8 cellular contexts compared by ENCODE assay signal in genomic region chr15:33226559-33227181, GRCh38.
DNase-seq lines count a peak whose midpoint lies in the region; ATAC-seq and TF ChIP-seq lines count a peak whose summit lies in the region.

No MANE protein-coding gene starts in this region.

- TF ChIP-seq CTCF in foreskin fibroblast (IDR thresholded peaks at IDR 0.05; ENCODE audit: low read depth, low read length) = peak; percentile 14

- peak; percentile 19 for DNase-seq in NK-92 treated with Interleukin-12 subunit alpha and Interleukin-12 subunit beta, amount 100 ng/mL, for 24 hours (lab: John Stamatoyannopoulos, UW)
- no peak for DNase-seq in NK-92 (lab: John Stamatoyannopoulos, UW; ENCODE audit: unreplicated experiment)
- peak; percentile 24 for DNase-seq in NOMO-1 treated with dmso at 0.1 percent for 144 hours (lab: John Stamatoyannopoulos, UW; ENCODE audit: unreplicated experiment)
- peak; percentile 35 for DNase-seq in activated CD8-positive, alpha-beta memory T cell treated with anti-CD3 and anti-CD28 coated beads, Interleukin-2, amount 50 U/mL, for 4 hours
- DNase-seq in foreskin fibroblast = peak in 1 of 2 donors; percentile 38
- DNase-seq in stimulated activated CD4-positive, alpha-beta T cell treated with anti-CD3 and anti-CD28 coated beads, Interleukin-1b, Interleukin-23, amount 100 ng/mL, for 1 hour (ENCODE audit: low read depth in 2 of 2) = peak; percentile 10 to 50
- DNase-seq in KG1 (lab: John Stamatoyannopoulos, UW) = no peak

- peak; percentile 70 for ATAC-seq in HG03039 (IDR thresholded peaks at IDR 0.05; ENCODE audit: unreplicated experiment)

- H3K4me3 ChIP-seq in foreskin fibroblast (ENCODE audit: low read depth in 1 of 2, low read length in 2 of 2) = no peak overlapping the region

Comparison
In these comparisons a context has a peak if more than half of its experiments do, and no peak if none do; other contexts are left out.
1. DNase-seq: peak in NK-92 treated with Interleukin-12 subunit alpha and Interleukin-12 subunit beta, amount 100 ng/mL, for 24 hours (single experiment), NOMO-1 treated with dmso at 0.1 percent for 144 hours (single experiment), activated CD8-positive, alpha-beta memory T cell treated with anti-CD3 and anti-CD28 coated beads, Interleukin-2, amount 50 U/mL, for 4 hours (single experiment) and stimulated activated CD4-positive, alpha-beta T cell treated with anti-CD3 and anti-CD28 coated beads, Interleukin-1b, Interleukin-23, amount 100 ng/mL, for 1 hour (2 of 2); none in NK-92 (single experiment) and KG1 (single experiment).